Comparison of ENCODE assay signal across 17 cellular contexts in the genomic region with DNA sequence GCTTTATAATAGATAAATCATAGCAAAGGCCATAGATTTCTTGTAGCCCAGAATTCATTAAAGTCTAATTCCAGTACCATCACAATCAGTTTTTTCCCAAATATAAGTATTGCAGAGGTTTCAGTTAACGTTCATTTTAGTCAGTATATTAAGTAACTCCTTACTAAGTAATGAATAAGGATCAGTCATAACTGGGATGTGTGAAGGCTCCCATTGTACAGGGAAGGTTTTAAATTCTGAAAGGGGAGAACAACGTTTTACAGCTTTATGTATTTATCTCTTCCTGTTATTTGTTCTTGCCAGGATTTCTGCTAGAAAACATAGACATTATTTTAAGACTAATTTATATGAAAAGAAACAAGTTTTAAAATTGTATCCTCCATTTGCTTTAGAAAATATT.
DNase-seq lines count a peak whose midpoint lies in the region; ATAC-seq, FAIRE-seq and TF ChIP-seq lines count a peak whose summit lies in the region.
"Had no signal": no experiment of that assay in that cellular context is flagged by ENCODE, and none has a peak within 500 bp of the region (broad histone marks: within the 10 kb centered on the region; RNA-seq: fewer than 3 reads in every experiment).

No MANE protein-coding gene starts in this region.

- no peak for TF ChIP-seq POLR2A in A549 (IDR thresholded peaks at IDR 0.05; ENCODE audit: low read length)
- no peak for TF ChIP-seq POLR2A in endothelial cell of umbilical vein (IDR thresholded peaks at IDR 0.05; ENCODE audit: low read depth, low read length)

- POLR2A ChIA-PET in A549 (lab: Yijun Ruan, JAX), result no interaction called here
- POLR2A ChIA-PET in endothelial cell of umbilical vein (lab: Charles Lee), result no interaction called here
- POLR2A ChIA-PET in activated CD4-positive, alpha-beta T cell treated with anti-CD3 and anti-CD28 coated beads, Interleukin-2, amount 10 ng/mL, durations not matched to agents 7 days and 5 days (lab: Charles Lee), result no interaction called here

- H3K27me3 ChIP-seq in RWPE2 (ENCODE audit: insufficient read depth, poor library complexity, severe bottlenecking) (no peaks in the 10 kb centered on the region), endothelial cell of umbilical vein (ENCODE audit: control insufficient read depth in 2 of 2, insufficient read depth in 2 of 2, low read length in 2 of 2) (no peaks in the 10 kb centered on the region)
- H3K27me3 ChIP-seq: BLaER1 treated with 17β-estradiol and CSF1 and Interleukin-3, amounts not matched to agents 10 nM and 100 nM had no signal

- no peak for TF ChIP-seq RAD21 in A549 (conservative IDR thresholded peaks at IDR 0.05 in 1 of 2, IDR thresholded peaks at IDR 0.05 in 1 of 2)

- peak overlapping the region in 1 of 2 experiments; percentile 81; a peak in 2 of 6 replicates for H3K27ac ChIP-seq in A549
- peak overlapping the region; percentile 93 for H3K27ac ChIP-seq in RWPE2 (ENCODE audit: poor library complexity, severe bottlenecking)
- H3K27ac ChIP-seq in endothelial cell of umbilical vein (ENCODE audit: insufficient read depth, low read depth, low read length), result no peak overlapping the region
- H3K27ac ChIP-seq: 22Rv1; BLaER1 treated with 17β-estradiol and CSF1 and Interleukin-3, amounts not matched to agents 10 nM and 100 nM had no signal

- dilution Hi-C loops in endothelial cell of umbilical vein (cut with MboI; ENCODE audit: extremely low pct_ligation_motif_present, low sequenced_read_pairs), result no loop called here

- H3K9ac ChIP-seq in endothelial cell of umbilical vein (replicated peaks; ENCODE audit: extremely low read depth, insufficient read depth, low read length), result no peak overlapping the region
- H3K9ac ChIP-seq: BLaER1 treated with 17β-estradiol and CSF1 and Interleukin-3, amounts not matched to agents 10 nM and 100 nM had no signal

- peaks cover 21% of the 10 kb centered on the region for H3K36me3 Mint-ChIP-seq in nephron progenitor cell (ENCODE audit: low read depth)
- H3K36me3 Mint-ChIP-seq in activated CD4-positive, alpha-beta T cell treated with anti-CD3 and anti-CD28 coated beads, Interleukin-2, amount 10 ng/mL, durations not matched to agents 7 days and 5 days (ENCODE audit: low read depth), result no peaks in the 10 kb centered on the region
- H3K36me3 Mint-ChIP-seq: CD4-positive, CD25-positive, alpha-beta regulatory T cell had no signal

- H3K4me3 Mint-ChIP-seq in nephron progenitor cell, result no peak overlapping the region
- no peak overlapping the region for H3K4me3 Mint-ChIP-seq in activated CD4-positive, alpha-beta T cell treated with anti-CD3 and anti-CD28 coated beads, Interleukin-2, amount 10 ng/mL, durations not matched to agents 7 days and 5 days
- H3K4me3 Mint-ChIP-seq: CD4-positive, CD25-positive, alpha-beta regulatory T cell; GM23338 had no signal

- DNase-seq in A549 (ENCODE audit: low read depth in 1 of 2, low spot score in 1 of 2) (no peak), RWPE2 (ENCODE audit: low spot score) (no peak), endothelial cell of umbilical vein (ENCODE audit: low read depth, low spot score) (peak; percentile 18), nephron progenitor cell (no peak), cortex of kidney (lab: John Stamatoyannopoulos, UW) (no peak)
- DNase-seq in activated CD4-positive, alpha-beta T cell treated with anti-CD3 and anti-CD28 coated beads, Interleukin-2, amount 10 ng/mL, durations not matched to agents 7 days and 5 days, result no peak
- no peak for DNase-seq in stimulated activated CD8-positive, alpha-beta memory T cell treated with anti-CD3 and anti-CD28 coated beads, Interleukin-4, amount 100 ng/mL, for 48 hours
- DNase-seq: ACHN; Calu3; CD4-positive, CD25-positive, alpha-beta regulatory T cell; DMS79; H7 had no signal

- no TSS peak for BruUV-seq in endothelial cell of umbilical vein (replicated peaks; lab: Mats Ljungman, UMichigan)

- FAIRE-seq in A549 (lab: Jason Lieb, UNC), result no peak
- FAIRE-seq in endothelial cell of umbilical vein (lab: Jason Lieb, UNC), result no peak
- FAIRE-seq: GM12878, GM18507 had no signal

- ATAC-seq in A549 (no peak), RWPE2 (ENCODE audit: low read depth) (peak; percentile 49)
- ATAC-seq: GM12878, GM23338 had no signal

- H3K9me1 ChIP-seq in endothelial cell of umbilical vein (replicated peaks; ENCODE audit: control insufficient read depth, extremely low read depth, insufficient read depth, low read length), result no peaks in the 10 kb centered on the region

- H3K36me3 ChIP-seq in RWPE2 (ENCODE audit: low read depth) (peaks cover 5% of the 10 kb centered on the region; the same call in 1 of the 2 replicates), endothelial cell of umbilical vein (ENCODE audit: control insufficient read depth in 2 of 2, extremely low read depth in 1 of 2, insufficient read depth in 2 of 2, low read length in 2 of 2) (no peaks in the 10 kb centered on the region)
- H3K36me3 ChIP-seq: BLaER1 treated with 17β-estradiol and CSF1 and Interleukin-3, amounts not matched to agents 10 nM and 100 nM had no signal

- WGBS in A549 (ENCODE audit: missing lambda C conversion rate), result 21% methylated on average over 2 of the region's 2 CpGs

- H3K27me3 Mint-ChIP-seq in nephron progenitor cell (ENCODE audit: low read depth, poor library complexity), result no peaks in the 10 kb centered on the region
- H3K27me3 Mint-ChIP-seq in activated CD4-positive, alpha-beta T cell treated with anti-CD3 and anti-CD28 coated beads, Interleukin-2, amount 10 ng/mL, durations not matched to agents 7 days and 5 days, result no peaks in the 10 kb centered on the region
- H3K27me3 Mint-ChIP-seq: CD4-positive, CD25-positive, alpha-beta regulatory T cell had no signal

- no peaks in the 10 kb centered on the region for H3K79me2 ChIP-seq in endothelial cell of umbilical vein (ENCODE audit: control insufficient read depth, insufficient read depth, low read length)

- peak overlapping the region; percentile 48 for H3K27ac Mint-ChIP-seq in nephron progenitor cell
- no peak overlapping the region for H3K27ac Mint-ChIP-seq in activated CD4-positive, alpha-beta T cell treated with anti-CD3 and anti-CD28 coated beads, Interleukin-2, amount 10 ng/mL, durations not matched to agents 7 days and 5 days
- H3K27ac Mint-ChIP-seq: CD4-positive, CD25-positive, alpha-beta regulatory T cell; GM23338 had no signal

- peaks cover 14% of the 10 kb centered on the region for H3K9me3 Mint-ChIP-seq in nephron progenitor cell
- H3K9me3 Mint-ChIP-seq in activated CD4-positive, alpha-beta T cell treated with anti-CD3 and anti-CD28 coated beads, Interleukin-2, amount 10 ng/mL, durations not matched to agents 7 days and 5 days, result no peaks in the 10 kb centered on the region
- H3K9me3 Mint-ChIP-seq: GM23338 had no signal

- no peaks in the 10 kb centered on the region for H3K4me1 Mint-ChIP-seq in nephron progenitor cell
- no peaks in the 10 kb centered on the region for H3K4me1 Mint-ChIP-seq in activated CD4-positive, alpha-beta T cell treated with anti-CD3 and anti-CD28 coated beads, Interleukin-2, amount 10 ng/mL, durations not matched to agents 7 days and 5 days
- H3K4me1 Mint-ChIP-seq: CD4-positive, CD25-positive, alpha-beta regulatory T cell; GM23338 had no signal

- H2AFZ ChIP-seq in endothelial cell of umbilical vein (ENCODE audit: low read depth, low read length), result no peak overlapping the region
- H2AFZ ChIP-seq: GM23338 had no signal

- H3K4me1 ChIP-seq in A549, result peaks cover 59% of the 10 kb centered on the region
- peaks cover 54% of the 10 kb centered on the region for H3K4me1 ChIP-seq in RWPE2 (ENCODE audit: insufficient read depth, poor library complexity, severe bottlenecking)
- H3K4me1 ChIP-seq in endothelial cell of umbilical vein (ENCODE audit: control insufficient read depth, extremely low read depth, insufficient read depth, low read length), result no peaks in the 10 kb centered on the region
- H3K4me1 ChIP-seq: BLaER1 treated with 17β-estradiol and CSF1 and Interleukin-3, amounts not matched to agents 10 nM and 100 nM had no signal

- H3K4me2 ChIP-seq in A549 (peak overlapping the region; percentile 54), endothelial cell of umbilical vein (ENCODE audit: insufficient read depth, low read length) (no peak overlapping the region)
- H3K4me2 ChIP-seq: BLaER1 treated with 17β-estradiol and CSF1 and Interleukin-3, amounts not matched to agents 10 nM and 100 nM; GM23338 had no signal

- no peak for TF ChIP-seq EP300 in A549 (IDR thresholded peaks at IDR 0.05)

- H3K4me3 ChIP-seq in A549, result no peak overlapping the region
- H3K4me3 ChIP-seq in RWPE2 (ENCODE audit: severe bottlenecking), result no peak overlapping the region
- H3K4me3 ChIP-seq in endothelial cell of umbilical vein (replicated peaks in 1 of 3; ENCODE audit: insufficient read depth in 1 of 3, low read depth in 1 of 3, low read length in 3 of 3), result no peak overlapping the region
- H3K4me3 ChIP-seq: BLaER1 treated with 17β-estradiol and CSF1 and Interleukin-3, amounts not matched to agents 10 nM and 100 nM; GM12878; GM23338 had no signal

- H4K20me1 ChIP-seq in endothelial cell of umbilical vein (replicated peaks; ENCODE audit: control insufficient read depth, extremely low read depth, insufficient read depth, low read length), result no peaks in the 10 kb centered on the region
- H4K20me1 ChIP-seq: BLaER1 treated with 17β-estradiol and CSF1 and Interleukin-3, amounts not matched to agents 10 nM and 100 nM had no signal

- CTCF ChIA-PET in A549 (lab: Yijun Ruan, JAX) (no interaction called here), endothelial cell of umbilical vein (lab: Charles Lee) (no interaction called here)
- CTCF ChIA-PET in activated CD4-positive, alpha-beta T cell treated with anti-CD3 and anti-CD28 coated beads, Interleukin-2, amount 10 ng/mL, durations not matched to agents 7 days and 5 days (lab: Charles Lee), result no interaction called here

- TF ChIP-seq CTCF in A549 (IDR thresholded peaks at IDR 0.05) (no peak), RWPE2 (IDR thresholded peaks at IDR 0.05; ENCODE audit: poor library complexity, severe bottlenecking) (no peak), endothelial cell of umbilical vein (IDR thresholded peaks at IDR 0.05; ENCODE audit: extremely low read depth in 1 of 2, insufficient read depth in 1 of 2, low read depth in 1 of 2, low read length in 2 of 2) (no peak), nephron progenitor cell (IDR thresholded peaks at IDR 0.05) (no peak)

- H3K9me3 ChIP-seq in A549 (no peaks in the 10 kb centered on the region), RWPE2 (ENCODE audit: severe bottlenecking) (no peaks in the 10 kb centered on the region), endothelial cell of umbilical vein (replicated peaks; ENCODE audit: control insufficient read depth, insufficient read depth, low read length) (no peaks in the 10 kb centered on the region)
- H3K9me3 ChIP-seq: BLaER1 treated with 17β-estradiol and CSF1 and Interleukin-3, amounts not matched to agents 10 nM and 100 nM had no signal

- intact Hi-C loops in endothelial cell of umbilical vein (cut with micrococcal nuclease), result no loop called here

TF ChIP-seq in A549, 52 proteins besides CTCF, POLR2A, EP300 and RAD21 (continues in another document):
- no peak for TF ChIP-seq HDAC2 (IDR thresholded peaks at IDR 0.05)

TF ChIP-seq in endothelial cell of umbilical vein, 7 proteins besides CTCF, POLR2A, EP300 and RAD21 (continues in another document):
- no peak for TF ChIP-seq EZH2 (IDR thresholded peaks at IDR 0.05; ENCODE audit: borderline replicate concordance, low read depth, low read length, severe bottlenecking)
